22 cellular contexts compared by ENCODE assay signal in genomic region chr2:173972636-173973035, GRCh38. TPM values are rescaled to one million over a fixed set of nuclear protein-coding genes. Genes with fewer than 3 reads are reported as not detected.
DNase-seq lines count a peak whose midpoint lies in the region; ATAC-seq, FAIRE-seq and TF ChIP-seq lines count a peak whose summit lies in the region.
"Had no signal": no experiment of that assay in that cellular context is flagged by ENCODE, and none has a peak within 500 bp of the region (broad histone marks: within the 10 kb centered on the region; RNA-seq: fewer than 3 reads in every experiment).

No MANE protein-coding gene starts in this region.

- H3K27ac Mint-ChIP-seq in astrocyte (ENCODE audit: unreplicated experiment) (no peak overlapping the region), neural progenitor cell (peak overlapping the region; percentile 4), CD14-positive monocyte (peak overlapping the region in 1 of 7 donors; percentile 5)
- H3K27ac Mint-ChIP-seq: activated T-helper 1 cell treated with anti-CD3 and anti-CD28 coated beads, Interleukin-12 subunit alpha, Interleukin-12 subunit beta, Interleukin-2, Interleukin-4 antibody, amounts not matched to agents 30 ng/mL and 10 ng/mL and 1 ng/mL, durations not matched to agents 14 hours and 24 hours and 36 hours; T-helper 2 cell treated with Interferon-gamma antibody and Interleukin-4, amounts not matched to agents 5 μg/mL and 100 μg/mL, for 36 hours had no signal

- H3K36me3 Mint-ChIP-seq in astrocyte (ENCODE audit: low read depth, unreplicated experiment) = no peaks in the 10 kb centered on the region
- H3K36me3 Mint-ChIP-seq in neural progenitor cell = no peaks in the 10 kb centered on the region
- H3K36me3 Mint-ChIP-seq in CD14-positive monocyte = peaks cover 0 to 3% of the 10 kb centered on the region in 2 donors

- ATAC-seq in HG02642 (IDR thresholded peaks at IDR 0.05; ENCODE audit: poor library complexity, unreplicated experiment) = no peak
- ATAC-seq: gastrocnemius medialis, GM12878, left lobe of liver, right cardiac atrium had no signal

- no peak overlapping the region for H3K27ac ChIP-seq in astrocyte (ENCODE audit: low read depth, low read length)
- H3K27ac ChIP-seq in neural progenitor cell = no peak overlapping the region
- no peak overlapping the region for H3K27ac ChIP-seq in uterus
- H3K27ac ChIP-seq: breast epithelium, gastrocnemius medialis, tibial nerve had no signal

- H3K9me3 Mint-ChIP-seq in astrocyte (ENCODE audit: unreplicated experiment) (no peaks in the 10 kb centered on the region), neural progenitor cell (no peaks in the 10 kb centered on the region), CD14-positive monocyte (no peaks in the 10 kb centered on the region)
- H3K9me3 Mint-ChIP-seq: activated T-helper 1 cell treated with anti-CD3 and anti-CD28 coated beads, Interleukin-12 subunit alpha, Interleukin-12 subunit beta, Interleukin-2, Interleukin-4 antibody, amounts not matched to agents 30 ng/mL and 10 ng/mL and 1 ng/mL, durations not matched to agents 14 hours and 24 hours and 36 hours; T-helper 2 cell treated with Interferon-gamma antibody and Interleukin-4, amounts not matched to agents 5 μg/mL and 100 μg/mL, for 36 hours had no signal

- H3K4me3 Mint-ChIP-seq in astrocyte (ENCODE audit: unreplicated experiment) (peak overlapping the region; percentile 10), neural progenitor cell (no peak overlapping the region), CD14-positive monocyte (no peak overlapping the region)
- H3K4me3 Mint-ChIP-seq: activated T-helper 1 cell treated with anti-CD3 and anti-CD28 coated beads, Interleukin-12 subunit alpha, Interleukin-12 subunit beta, Interleukin-2, Interleukin-4 antibody, amounts not matched to agents 30 ng/mL and 10 ng/mL and 1 ng/mL, durations not matched to agents 14 hours and 24 hours and 36 hours; T-helper 2 cell treated with Interferon-gamma antibody and Interleukin-4, amounts not matched to agents 5 μg/mL and 100 μg/mL, for 36 hours had no signal

- no peaks in the 10 kb centered on the region for H3K36me3 ChIP-seq in MG63
- no peaks in the 10 kb centered on the region for H3K36me3 ChIP-seq in astrocyte (ENCODE audit: insufficient read depth, low read length)
- no peaks in the 10 kb centered on the region for H3K36me3 ChIP-seq in neural progenitor cell
- no peaks in the 10 kb centered on the region for H3K36me3 ChIP-seq in uterus
- H3K36me3 ChIP-seq: breast epithelium, gastrocnemius medialis, tibial nerve had no signal

- H3K9me3 ChIP-seq in MG63 (no peaks in the 10 kb centered on the region), astrocyte (ENCODE audit: insufficient read depth, low read depth, low read length) (no peaks in the 10 kb centered on the region), neural progenitor cell (ENCODE audit: low read depth) (no peaks in the 10 kb centered on the region), uterus (no peaks in the 10 kb centered on the region)
- H3K9me3 ChIP-seq: breast epithelium, gastrocnemius medialis, tibial nerve had no signal

- H4K20me1 ChIP-seq in astrocyte (ENCODE audit: insufficient read depth, low read length) (no peaks in the 10 kb centered on the region), neural progenitor cell (ENCODE audit: low read depth) (no peaks in the 10 kb centered on the region)

- DNase-seq in EL (peak; percentile 77), MG63 (peak; percentile 42), astrocyte (ENCODE audit: low read depth) (peak; percentile 58), neural progenitor cell (ENCODE audit: low spot score) (no peak), CD14-positive monocyte (ENCODE audit: low spot score) (no peak), uterus (no peak)
- DNase-seq: erythroblast; gastrocnemius medialis; GF-D8; NCI-H1694 treated with DMSO at 0.1 percent for 48 hours; nucleus accumbens; right cardiac atrium; SIG-M5; stimulated activated naive CD4-positive, alpha-beta T cell had no signal

- peaks cover 18% of the 10 kb centered on the region for H3K4me1 Mint-ChIP-seq in astrocyte (ENCODE audit: low read depth, unreplicated experiment)
- no peaks in the 10 kb centered on the region for H3K4me1 Mint-ChIP-seq in neural progenitor cell
- peaks cover 9% of the 10 kb centered on the region for H3K4me1 Mint-ChIP-seq in CD14-positive monocyte

- FAIRE-seq in astrocyte (lab: Jason Lieb, UNC) = peak; percentile 47
- FAIRE-seq: D721Med, GM12878 had no signal

- H3K27me3 Mint-ChIP-seq in astrocyte (ENCODE audit: low read depth, unreplicated experiment) (no peaks in the 10 kb centered on the region), neural progenitor cell (ENCODE audit: insufficient read depth, low read depth) (peaks cover 4% of the 10 kb centered on the region), CD14-positive monocyte (ENCODE audit: low read depth in 3 of 3) (peaks cover 0 to 10% (median 4%) of the 10 kb centered on the region in 3 donors)

- H3K27me3 ChIP-seq in MG63 = no peaks in the 10 kb centered on the region
- H3K27me3 ChIP-seq in astrocyte (ENCODE audit: insufficient read depth, low read length) = no peaks in the 10 kb centered on the region
- H3K27me3 ChIP-seq in neural progenitor cell = no peaks in the 10 kb centered on the region
- H3K27me3 ChIP-seq in uterus = no peaks in the 10 kb centered on the region
- H3K27me3 ChIP-seq: breast epithelium, gastrocnemius medialis, tibial nerve had no signal

- H3K4me2 ChIP-seq in astrocyte (ENCODE audit: low read length) (peak overlapping the region; percentile 11), neural progenitor cell (no peak overlapping the region)

- H3K4me1 ChIP-seq in astrocyte (ENCODE audit: insufficient read depth, low read length) = peaks cover 12% of the 10 kb centered on the region
- H3K4me1 ChIP-seq in neural progenitor cell = no peaks in the 10 kb centered on the region
- H3K4me1 ChIP-seq in uterus = no peaks in the 10 kb centered on the region
- H3K4me1 ChIP-seq: breast epithelium, gastrocnemius medialis, tibial nerve had no signal

- no peaks in the 10 kb centered on the region for H3K79me2 ChIP-seq in astrocyte (ENCODE audit: insufficient read depth, low read length)
- H3K79me2 ChIP-seq in neural progenitor cell (ENCODE audit: low read depth) = peaks cover 6% of the 10 kb centered on the region

- no peak overlapping the region for H2AFZ ChIP-seq in astrocyte (ENCODE audit: low read depth, low read length)
- H2AFZ ChIP-seq in neural progenitor cell (replicated peaks) = no peak overlapping the region

- intact Hi-C loops in CD14-positive monocyte (cut with micrococcal nuclease) = no loop called here
- intact Hi-C loops in uterus (cut with DNase I; ENCODE audit: low total_unique reads) = no loop called here

- H3K9ac ChIP-seq in astrocyte (ENCODE audit: low read length) = no peak overlapping the region
- H3K9ac ChIP-seq in neural progenitor cell = no peak overlapping the region

- no peak for TF ChIP-seq POLR2A in uterus (IDR thresholded peaks at IDR 0.05)

- no peak overlapping the region for H3K4me3 ChIP-seq in MG63
- no peak overlapping the region for H3K4me3 ChIP-seq in astrocyte (ENCODE audit: insufficient read depth, low read depth, low read length)
- no peak overlapping the region for H3K4me3 ChIP-seq in neural progenitor cell
- no peak overlapping the region for H3K4me3 ChIP-seq in uterus
- H3K4me3 ChIP-seq: breast epithelium, gastrocnemius medialis, GM12878, tibial nerve had no signal

- TF ChIP-seq CTCF in astrocyte (IDR thresholded peaks at IDR 0.05; ENCODE audit: insufficient read depth, low read depth, low read length) = no peak
- no peak for TF ChIP-seq CTCF in neural progenitor cell (IDR thresholded peaks at IDR 0.05)
- TF ChIP-seq CTCF in CD14-positive monocyte (IDR thresholded peaks at IDR 0.05) = no peak
- no peak for TF ChIP-seq CTCF in uterus (IDR thresholded peaks at IDR 0.05)

- H3F3A ChIP-seq in neural progenitor cell (ENCODE audit: low read depth) = no peaks in the 10 kb centered on the region

RNA-seq across cellular contexts. Expression of gene SP3, which starts 7.5 kb away (rescaled TPM):
- 64.7 and 68.4 TPM in 2 replicates for total RNA-seq in MG63 (2014; rRNA removed; shearing (Covaris generic); ENCODE audit: low replicate concordance)
- total RNA-seq in astrocyte (58.8 and 59.6 TPM in 2 replicates), neural progenitor cell (ENCODE audit: low replicate concordance) (148 and 210 TPM in 2 replicates), uterus (100 to 1,000 TPM; 100 to 359 (median 220) TPM)
- polyA plus RNA-seq in CD14-positive monocyte = 10 to 100 TPM; 44.8 to 54.2 TPM

Comparison
In these comparisons a context has a peak if more than half of its experiments do, and no peak if none do; other contexts are left out.
1. DNase-seq: peak in EL (single experiment), MG63 (single experiment) and astrocyte (single experiment); none in neural progenitor cell (single experiment), CD14-positive monocyte (single experiment) and uterus (0 of 2).